In the genomic region with DNA sequence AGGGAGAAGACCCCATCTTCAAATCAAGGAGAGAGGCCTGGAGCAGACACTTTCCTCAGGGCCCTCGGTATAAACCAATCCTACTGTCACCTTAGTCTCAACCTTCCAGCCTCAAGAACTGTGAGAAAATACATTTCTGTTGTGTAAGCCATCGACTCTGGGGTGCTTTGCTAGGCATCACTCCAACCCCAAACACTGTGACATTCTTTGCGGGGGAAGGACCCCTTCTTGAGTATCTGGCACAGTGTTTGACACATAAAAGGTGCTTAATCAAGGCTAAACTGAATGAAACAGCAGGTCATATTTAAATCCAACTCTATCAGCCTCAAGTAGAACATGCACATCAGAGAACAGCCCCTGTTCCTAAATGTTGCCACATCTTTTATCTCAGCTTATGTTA, we compare ENCODE assay signal across 21 cellular contexts.
"Had no signal": no experiment of that assay in that cellular context is flagged by ENCODE, and none has a peak within 500 bp of the region (broad histone marks: within the 10 kb centered on the region; RNA-seq: fewer than 3 reads in every experiment).

No MANE protein-coding gene starts in this region.

- H3K36me3 ChIP-seq: gastrocnemius medialis, ovary, sigmoid colon, spleen, thoracic aorta, tibial nerve, upper lobe of left lung, uterus had no signal

- H3K9me3 ChIP-seq: ovary had no signal

- H3K4me1 Mint-ChIP-seq: naive thymus-derived CD8-positive, alpha-beta T cell; nephron progenitor cell; stimulated activated naive B cell treated with anti-CD40 and anti-IgM and Interleukin-4, amounts not matched to agents 10 μg/mL and 1 μg/mL and 100 μg/mL, for 72 hours had no signal

- H3K27me3 ChIP-seq: gastrocnemius medialis, ovary, sigmoid colon, tibial nerve, upper lobe of left lung, uterus had no signal

- H3K4me3 Mint-ChIP-seq: naive thymus-derived CD8-positive, alpha-beta T cell; nephron progenitor cell; stimulated activated naive B cell treated with anti-CD40 and anti-IgM and Interleukin-4, amounts not matched to agents 10 μg/mL and 1 μg/mL and 100 μg/mL, for 72 hours; stimulated activated naive CD8-positive, alpha-beta T cell treated with anti-CD3 and anti-CD28 coated beads, Interleukin-15, Interleukin-2, amounts not matched to agents 100 ng/mL and 50 ng/mL, for 24 hours had no signal

- ATAC-seq: gastrocnemius medialis; naive thymus-derived CD8-positive, alpha-beta T cell; stimulated activated naive B cell treated with anti-CD40 and anti-IgM and Interleukin-4, amounts not matched to agents 10 μg/mL and 1 μg/mL and 100 μg/mL, for 72 hours had no signal

- H3K27ac Mint-ChIP-seq: naive thymus-derived CD8-positive, alpha-beta T cell; nephron progenitor cell; stimulated activated naive B cell treated with anti-CD40 and anti-IgM and Interleukin-4, amounts not matched to agents 10 μg/mL and 1 μg/mL and 100 μg/mL, for 72 hours; stimulated activated naive CD8-positive, alpha-beta T cell treated with anti-CD3 and anti-CD28 coated beads, Interleukin-15, Interleukin-2, amounts not matched to agents 100 ng/mL and 50 ng/mL, for 24 hours had no signal

- H3K4me1 ChIP-seq: gastrocnemius medialis, sigmoid colon, spleen, tibial nerve, uterus had no signal

- H3K27ac ChIP-seq: dorsolateral prefrontal cortex, gastrocnemius medialis, ovary, psoas muscle, sigmoid colon, spleen, thoracic aorta, tibial nerve, upper lobe of left lung, uterus had no signal

- H3K36me3 Mint-ChIP-seq: stimulated activated naive B cell treated with anti-CD40 and anti-IgM and Interleukin-4, amounts not matched to agents 10 μg/mL and 1 μg/mL and 100 μg/mL, for 72 hours had no signal

- DNase-seq: effector CD8-positive, alpha-beta T cell; erythroblast; foreskin fibroblast; gastrocnemius medialis; head of caudate nucleus; kidney; midbrain; naive thymus-derived CD8-positive, alpha-beta T cell; nephron progenitor cell; ovary; posterior cingulate gyrus; psoas muscle; sigmoid colon; spleen; stimulated activated naive B cell treated with anti-CD40 and anti-IgM and Interleukin-4, amounts not matched to agents 10 μg/mL and 1 μg/mL and 100 μg/mL, for 72 hours; uterus had no signal

- H3K4me3 ChIP-seq: dorsolateral prefrontal cortex, gastrocnemius medialis, ovary, psoas muscle, sigmoid colon, spleen, thoracic aorta, tibial nerve, upper lobe of left lung, uterus had no signal
